ENCODE assay signal across 22 cellular contexts in the genomic region with DNA sequence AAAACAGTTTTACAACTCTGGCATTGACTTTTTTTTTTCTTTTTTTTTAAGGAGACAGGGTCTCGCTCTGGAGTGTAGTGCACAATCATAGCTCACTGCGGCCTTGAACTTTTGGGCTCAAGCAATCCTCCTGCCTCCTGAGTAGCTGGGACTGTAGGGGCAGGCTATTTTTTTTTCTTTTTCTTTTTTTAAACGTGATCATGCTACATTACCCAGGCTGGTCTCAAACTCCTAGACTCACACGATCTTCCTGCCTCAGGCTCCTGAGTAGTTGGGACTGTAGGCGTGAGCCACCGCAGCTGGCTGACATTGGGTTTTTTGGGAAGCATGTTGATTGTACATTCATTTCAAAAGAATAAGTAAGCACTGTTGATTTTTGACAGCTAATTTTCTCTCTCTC.
"Had no signal": no experiment of that assay in that cellular context is flagged by ENCODE, and none has a peak within 500 bp of the region (broad histone marks: within the 10 kb centered on the region; RNA-seq: fewer than 3 reads in every experiment).

No MANE protein-coding gene starts in this region.

- ATAC-seq: activated CD8-positive, alpha-beta T cell treated with anti-CD3 and anti-CD28 coated beads for 36 hours; effector memory CD8-positive, alpha-beta T cell; sciatic nerve; stimulated activated memory B cell treated with anti-CD40 and anti-IgM and Interleukin-4, amounts not matched to agents 10 μg/mL and 1 μg/mL and 100 μg/mL, for 72 hours had no signal

- H3K36me3 ChIP-seq: prostate gland, uterus had no signal

- H3K4me1 ChIP-seq: prostate gland had no signal

- H3K4me3 ChIP-seq: lung, prostate gland, transverse colon, uterus had no signal

- DNase-seq: activated CD4-positive, alpha-beta T cell treated with anti-CD3 and anti-CD28 coated beads, Interleukin-2, amount 10 ng/mL, durations not matched to agents 24 days and 14 days; activated CD8-positive, alpha-beta T cell treated with anti-CD3 and anti-CD28 coated beads for 36 hours; activated naive CD4-positive, alpha-beta T cell treated with anti-CD3 and anti-CD28 coated beads, Interleukin-2, amount 10 ng/mL, durations not matched to agents 7 days and 5 days; activated T-cell treated with anti-CD3 and anti-CD28 coated beads, Interleukin-2, amount 50 U/mL, for 1 hour; dermis blood vessel endothelial cell; effector memory CD8-positive, alpha-beta T cell; foreskin fibroblast; glutamatergic neuron; hippocampal formation; left cardiac atrium; midbrain; nucleus accumbens; stimulated activated CD4-positive, alpha-beta T cell treated with anti-CD3 and anti-CD28 coated beads, Interleukin-4, amount 100 ng/mL, for 4 hours; substantia nigra; T-helper 1 cell; T1000; transverse colon; uterus had no signal

- H3K9me3 ChIP-seq: prostate gland, transverse colon, uterus had no signal

- H3K27ac ChIP-seq: prostate gland had no signal

- H3K27me3 ChIP-seq: transverse colon, uterus had no signal
